Comparison of ENCODE assay signal across 16 cellular contexts in the genomic region with DNA sequence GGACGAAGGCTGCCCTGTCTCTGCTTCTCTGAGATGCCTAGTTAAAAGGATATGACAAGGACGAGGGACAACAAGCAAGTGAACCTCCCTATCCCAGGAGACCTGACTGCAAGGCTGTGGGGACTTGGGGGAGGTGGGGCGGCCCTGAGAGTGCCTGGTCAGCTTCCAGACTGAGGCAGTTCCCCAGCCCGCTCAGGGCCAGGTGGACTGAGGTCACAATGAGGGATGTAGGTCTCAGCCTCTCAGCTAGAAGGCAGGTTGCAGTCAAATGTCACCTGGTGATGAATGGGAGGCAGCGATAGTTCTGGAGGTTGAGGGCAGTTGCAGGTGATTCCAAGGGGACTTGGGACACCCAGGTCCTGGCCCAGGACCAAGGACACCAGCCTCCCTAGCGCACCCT. TPM values are rescaled to one million over a fixed set of nuclear protein-coding genes. Genes with fewer than 3 reads are reported as not detected.
DNase-seq lines count a peak whose midpoint lies in the region; ATAC-seq and TF ChIP-seq lines count a peak whose summit lies in the region.
"Had no signal": no experiment of that assay in that cellular context is flagged by ENCODE, and none has a peak within 500 bp of the region (broad histone marks: within the 10 kb centered on the region; RNA-seq: fewer than 3 reads in every experiment).

No MANE protein-coding gene starts in this region.

- H3K27me3 ChIP-seq in BLaER1 (no peaks in the 10 kb centered on the region), H7 (ENCODE audit: control insufficient read depth, insufficient read depth, low read length) (no peaks in the 10 kb centered on the region), vagina (no peaks in the 10 kb centered on the region)
- H3K27me3 ChIP-seq: BE2C had no signal

- H3K4me1 Mint-ChIP-seq in dendritic cell treated with granulocyte-macrophage colony-stimulating factor and Interleukin-4, amounts not matched to agents 40 ng/mL and 50 ng/mL, for 4 days (ENCODE audit: low read depth), result peaks cover 10% of the 10 kb centered on the region
- H3K4me1 Mint-ChIP-seq in activated naive CD8-positive, alpha-beta T cell treated with anti-CD3 and anti-CD28 coated beads, Interleukin-2, amount 50 U/mL, for 24 hours, result no peaks in the 10 kb centered on the region
- no peaks in the 10 kb centered on the region for H3K4me1 Mint-ChIP-seq in activated CD4-positive, alpha-beta memory T cell treated with anti-CD3 and anti-CD28 coated beads for 36 hours (ENCODE audit: low read depth)
- H3K4me1 Mint-ChIP-seq: CD8-positive, alpha-beta memory T cell had no signal

- POLR2A ChIA-PET in activated CD4-positive, alpha-beta memory T cell treated with anti-CD3 and anti-CD28 coated beads for 36 hours (lab: Charles Lee), result no interaction called here

- no peaks in the 10 kb centered on the region for H3K9me3 Mint-ChIP-seq in dendritic cell treated with granulocyte-macrophage colony-stimulating factor and Interleukin-4, amounts not matched to agents 40 ng/mL and 50 ng/mL, for 4 days
- no peaks in the 10 kb centered on the region for H3K9me3 Mint-ChIP-seq in activated naive CD8-positive, alpha-beta T cell treated with anti-CD3 and anti-CD28 coated beads, Interleukin-2, amount 50 U/mL, for 24 hours
- H3K9me3 Mint-ChIP-seq in activated CD4-positive, alpha-beta memory T cell treated with anti-CD3 and anti-CD28 coated beads for 36 hours, result no peaks in the 10 kb centered on the region
- H3K9me3 Mint-ChIP-seq: CD8-positive, alpha-beta memory T cell; HFFc6; IgD-negative memory B cell had no signal

- no peak for TF ChIP-seq POLR2A in vagina (IDR thresholded peaks at IDR 0.05)

- H3K27me3 Mint-ChIP-seq in dendritic cell treated with granulocyte-macrophage colony-stimulating factor and Interleukin-4, amounts not matched to agents 40 ng/mL and 50 ng/mL, for 4 days, result no peaks in the 10 kb centered on the region
- H3K27me3 Mint-ChIP-seq in activated naive CD8-positive, alpha-beta T cell treated with anti-CD3 and anti-CD28 coated beads, Interleukin-2, amount 50 U/mL, for 24 hours, result no peaks in the 10 kb centered on the region
- H3K27me3 Mint-ChIP-seq in activated CD4-positive, alpha-beta memory T cell treated with anti-CD3 and anti-CD28 coated beads for 36 hours, result no peaks in the 10 kb centered on the region
- H3K27me3 Mint-ChIP-seq: IgD-negative memory B cell had no signal

- ATAC-seq in sciatic nerve, result no peak
- ATAC-seq in activated naive CD8-positive, alpha-beta T cell treated with anti-CD3 and anti-CD28 coated beads, Interleukin-2, amount 50 U/mL, for 24 hours, result no peak
- ATAC-seq: A549, GM23338 had no signal

- H3K9ac ChIP-seq in BLaER1, result no peak overlapping the region

- H3K4me2 ChIP-seq in BLaER1, result 0 out of 2 replicates have a peak overlapping the region, but pooled peaks have one; percentile 3
- H3K4me2 ChIP-seq: A549, GM23338 had no signal

- TF ChIP-seq CTCF in vagina (IDR thresholded peaks at IDR 0.05), result no peak

- H3K4me3 ChIP-seq in BLaER1 (no peak overlapping the region), H7 (ENCODE audit: insufficient read depth, low read depth, low read length) (no peak overlapping the region), vagina (no peak overlapping the region)
- H3K4me3 ChIP-seq: A549, GM23338, HAP-1 had no signal

- H4K20me1 ChIP-seq in BLaER1, result peaks cover 79% of the 10 kb centered on the region

- intact Hi-C loops in dendritic cell treated with granulocyte-macrophage colony-stimulating factor and Interleukin-4, amounts not matched to agents 40 ng/mL and 50 ng/mL, for 4 days (cut with micrococcal nuclease), result no loop called here
- intact Hi-C loops in sciatic nerve (cut with DNase I) (no loop called here), vagina (cut with DNase I) (no loop called here)
- intact Hi-C loops in activated CD4-positive, alpha-beta memory T cell treated with anti-CD3 and anti-CD28 coated beads for 36 hours (cut with micrococcal nuclease), result loop anchor here (10.0 kb wide), 1 partner anchor 130 kb away; no protein-coding TSS in a partner anchor

- H3K4me1 ChIP-seq in BLaER1, result peaks cover 12% of the 10 kb centered on the region
- H3K4me1 ChIP-seq in vagina, result no peaks in the 10 kb centered on the region
- H3K4me1 ChIP-seq: BE2C, Caco-2, HAP-1 had no signal

- H3K9me3 ChIP-seq in BLaER1 (no peaks in the 10 kb centered on the region), vagina (no peaks in the 10 kb centered on the region)
- H3K9me3 ChIP-seq: A549, BE2C, Caco-2, HAP-1 had no signal

- H3K27ac ChIP-seq in BLaER1 (no peak overlapping the region), vagina (no peak overlapping the region)

- H3K36me3 ChIP-seq in BLaER1 (peaks cover 84% of the 10 kb centered on the region), H7 (replicated peaks; ENCODE audit: control insufficient read depth, insufficient read depth, low read length) (peaks cover 67% of the 10 kb centered on the region), vagina (peaks cover 8 to 61% of the 10 kb centered on the region in 2 donors)

- H3K27ac Mint-ChIP-seq in dendritic cell treated with granulocyte-macrophage colony-stimulating factor and Interleukin-4, amounts not matched to agents 40 ng/mL and 50 ng/mL, for 4 days, result peak overlapping the region; percentile 41
- no peak overlapping the region for H3K27ac Mint-ChIP-seq in activated naive CD8-positive, alpha-beta T cell treated with anti-CD3 and anti-CD28 coated beads, Interleukin-2, amount 50 U/mL, for 24 hours
- no peak overlapping the region for H3K27ac Mint-ChIP-seq in activated CD4-positive, alpha-beta memory T cell treated with anti-CD3 and anti-CD28 coated beads for 36 hours
- H3K27ac Mint-ChIP-seq: GM23338, HFFc6, IgD-negative memory B cell had no signal

- no peak overlapping the region for H3K4me3 Mint-ChIP-seq in dendritic cell treated with granulocyte-macrophage colony-stimulating factor and Interleukin-4, amounts not matched to agents 40 ng/mL and 50 ng/mL, for 4 days
- H3K4me3 Mint-ChIP-seq in activated naive CD8-positive, alpha-beta T cell treated with anti-CD3 and anti-CD28 coated beads, Interleukin-2, amount 50 U/mL, for 24 hours, result no peak overlapping the region
- no peak overlapping the region for H3K4me3 Mint-ChIP-seq in activated CD4-positive, alpha-beta memory T cell treated with anti-CD3 and anti-CD28 coated beads for 36 hours
- H3K4me3 Mint-ChIP-seq: CD8-positive, alpha-beta memory T cell; GM23338; HFFc6; IgD-negative memory B cell had no signal

- CTCF ChIA-PET in activated CD4-positive, alpha-beta memory T cell treated with anti-CD3 and anti-CD28 coated beads for 36 hours (lab: Charles Lee), result no interaction called here

- DNase-seq in H7, result peak; percentile 22
- DNase-seq in sciatic nerve (ENCODE audit: low spot score), result peak; percentile 45
- no peak for DNase-seq in vagina (ENCODE audit: extremely low spot score in 2 of 2)
- no peak for DNase-seq in activated naive CD8-positive, alpha-beta T cell treated with anti-CD3 and anti-CD28 coated beads, Interleukin-2, amount 50 U/mL, for 24 hours
- no peak for DNase-seq in activated CD4-positive, alpha-beta memory T cell treated with anti-CD3 and anti-CD28 coated beads for 36 hours
- DNase-seq in activated effector memory CD4-positive, alpha-beta T cell treated with anti-CD3 and anti-CD28 coated beads, Interleukin-2, amount 50 U/mL, for 16 hours, result no peak
- DNase-seq: BE2C; CD8-positive, alpha-beta memory T cell; HFFc6 had no signal

- peaks cover 84% of the 10 kb centered on the region for H3K36me3 Mint-ChIP-seq in dendritic cell treated with granulocyte-macrophage colony-stimulating factor and Interleukin-4, amounts not matched to agents 40 ng/mL and 50 ng/mL, for 4 days (ENCODE audit: low read depth)
- H3K36me3 Mint-ChIP-seq in activated naive CD8-positive, alpha-beta T cell treated with anti-CD3 and anti-CD28 coated beads, Interleukin-2, amount 50 U/mL, for 24 hours (ENCODE audit: low read depth), result peaks cover 40% of the 10 kb centered on the region
- peaks cover 41% of the 10 kb centered on the region for H3K36me3 Mint-ChIP-seq in activated CD4-positive, alpha-beta memory T cell treated with anti-CD3 and anti-CD28 coated beads for 36 hours

RNA-seq across cellular contexts. Expression of a gene that starts 30.6 kb away (rescaled TPM):
- total RNA-seq in H7 (2014; rRNA removed; shearing (Covaris generic)), result 1,918 and 2,169 TPM in 2 replicates
- 219 TPM for total RNA-seq in sciatic nerve
- 423 TPM for total RNA-seq in vagina
- total RNA-seq in activated CD4-positive, alpha-beta memory T cell treated with anti-CD3 and anti-CD28 coated beads for 36 hours, result 100 to 1,000 TPM; 252 to 254 TPM

Comparison
In these comparisons a context has a peak if more than half of its experiments do, and no peak if none do; other contexts are left out.
1. DNase-seq: peak in H7 (single experiment) and sciatic nerve (single experiment); none in vagina (0 of 2), activated naive CD8-positive, alpha-beta T cell treated with anti-CD3 and anti-CD28 coated beads, Interleukin-2, amount 50 U/mL, for 24 hours (single experiment), activated CD4-positive, alpha-beta memory T cell treated with anti-CD3 and anti-CD28 coated beads for 36 hours (single experiment) and activated effector memory CD4-positive, alpha-beta T cell treated with anti-CD3 and anti-CD28 coated beads, Interleukin-2, amount 50 U/mL, for 16 hours (single experiment).